15 cellular contexts compared by ENCODE assay signal in genomic region chr2:176763871-176764404, GRCh38.
DNase-seq lines count a peak whose midpoint lies in the region; ATAC-seq and TF ChIP-seq lines count a peak whose summit lies in the region.
"Had no signal": no experiment of that assay in that cellular context is flagged by ENCODE, and none has a peak within 500 bp of the region (broad histone marks: within the 10 kb centered on the region; RNA-seq: fewer than 3 reads in every experiment).

No MANE protein-coding gene starts in this region.

- H3K36me3 Mint-ChIP-seq in GM23338 (ENCODE audit: low read depth): peaks cover 3% of the 10 kb centered on the region; the same call in 1 of the 3 replicates
- H3K36me3 Mint-ChIP-seq: activated naive CD8-positive, alpha-beta T cell had no signal

- no peaks in the 10 kb centered on the region for H4K20me1 ChIP-seq in GM23338 (replicated peaks; ENCODE audit: insufficient read depth)

- H3K27ac ChIP-seq in GM23338 (ENCODE audit: low read depth): peak overlapping the region; percentile 95
- H3K27ac ChIP-seq in HUES48 (ENCODE audit: low read depth, low read length): peak overlapping the region; percentile 91
- H3K27ac ChIP-seq: heart right ventricle, HL-60 had no signal

- no peaks in the 10 kb centered on the region for H3K79me2 ChIP-seq in GM23338 (replicated peaks; ENCODE audit: insufficient read depth)

- in situ Hi-C loops in GM13976 (cut with MboI; ENCODE audit: low sequenced_read_pairs, unreplicated experiment): no loop called here

- H3K4me3 ChIP-seq in GM23338 (peak overlapping the region; percentile 10; the same call in 1 of the 2 replicates), HUES48 (ENCODE audit: low read depth, low read length) (peak overlapping the region; percentile 34)
- H3K4me3 ChIP-seq: heart right ventricle had no signal

- H3K36me3 ChIP-seq in GM23338 (ENCODE audit: insufficient read depth): no peaks in the 10 kb centered on the region
- H3K36me3 ChIP-seq in HUES48 (ENCODE audit: control insufficient read depth, insufficient read depth, low read length): no peaks in the 10 kb centered on the region
- H3K36me3 ChIP-seq: heart right ventricle had no signal

- H3K9ac ChIP-seq in HUES48 (ENCODE audit: low read depth, low read length): peak overlapping the region; percentile 12

- H2AFZ ChIP-seq in GM23338: no peak overlapping the region

- DNase-seq in GM23338 (ENCODE audit: low spot score) (peak; percentile 82), iPS DF 4.7 (ENCODE audit: extremely low read depth, low spot score) (peak; percentile 81), midbrain (lab: John Stamatoyannopoulos, UW) (no peak), GM13976 (ENCODE audit: low spot score) (no peak)
- DNase-seq in activated effector memory CD4-positive, alpha-beta T cell treated with anti-CD3 and anti-CD28 coated beads, Interleukin-2, amount 50 U/mL, for 16 hours: no peak
- no peak for DNase-seq in activated naive CD4-positive, alpha-beta T cell treated with anti-CD3 and anti-CD28 coated beads, Interleukin-2, amount 50 U/mL, for 16 hours
- DNase-seq: activated CD4-positive, CD25-positive, alpha-beta regulatory T cell treated with anti-CD3 and anti-CD28 coated beads, Interleukin-2, amount 50 U/mL, for 72 hours; DND-41; effector memory CD4-positive, alpha-beta T cell; heart right ventricle; NCI-H187 had no signal

- H3K4me3 Mint-ChIP-seq in GM23338: peak overlapping the region; percentile 30
- H3K4me3 Mint-ChIP-seq: activated naive CD8-positive, alpha-beta T cell had no signal

- H3K27me3 Mint-ChIP-seq in GM23338 (ENCODE audit: insufficient read depth, low read depth, poor library complexity): peaks cover 7% of the 10 kb centered on the region

- H3K9me3 Mint-ChIP-seq in GM23338: peaks cover 5% of the 10 kb centered on the region; the same call in 1 of the 3 replicates

- ATAC-seq in GM18873 (IDR thresholded peaks at IDR 0.05; ENCODE audit: low FRiP score, unreplicated experiment) (peak; percentile 74), GM23338 (peak; percentile 96)
- ATAC-seq: heart right ventricle had no signal

- H3F3A ChIP-seq in GM23338 (replicated peaks; ENCODE audit: low read depth): peaks cover 7% of the 10 kb centered on the region; the same call in 1 of the 2 replicates

- H3K9me3 ChIP-seq in HUES48 (ENCODE audit: control insufficient read depth, insufficient read depth, low read length): no peaks in the 10 kb centered on the region
- H3K9me3 ChIP-seq: heart right ventricle had no signal

- TF ChIP-seq CTCF in GM23338 (conservative IDR thresholded peaks at IDR 0.05; ENCODE audit: low read depth in 2 of 2) (no peak; a peak in 1 of 4 replicates), GM13976 (IDR thresholded peaks at IDR 0.05; ENCODE audit: borderline replicate concordance, control extremely low read depth, extremely low read depth, insufficient read depth, missing control alignments) (no peak)

- H3K27ac Mint-ChIP-seq in GM23338: peak overlapping the region; percentile 94
- H3K27ac Mint-ChIP-seq: activated naive CD8-positive, alpha-beta T cell had no signal

- H3K9me2 ChIP-seq in GM23338 (ENCODE audit: insufficient read depth): 0 out of 2 replicates have a peak, but pooled peaks cover 4% of the 10 kb centered on the region

- peaks cover 44% of the 10 kb centered on the region for H3K4me1 Mint-ChIP-seq in GM23338

- no peaks in the 10 kb centered on the region for H3K27me3 ChIP-seq in GM23338 (ENCODE audit: insufficient read depth)
- no peaks in the 10 kb centered on the region for H3K27me3 ChIP-seq in HUES48 (ENCODE audit: control insufficient read depth, insufficient read depth, low read length)
- H3K27me3 ChIP-seq: heart right ventricle had no signal

- H3K4me1 ChIP-seq in GM23338 (ENCODE audit: insufficient read depth) (peaks cover 36% of the 10 kb centered on the region), HUES48 (ENCODE audit: control insufficient read depth, insufficient read depth, low read length) (peaks cover 43% of the 10 kb centered on the region)

- H3K4me2 ChIP-seq in GM23338: peak overlapping the region; percentile 64

TF ChIP-seq in GM23338, 12 proteins besides CTCF, POLR2A, EP300 and RAD21 (continues in another document):
- TF ChIP-seq ZNF331 (CRISPR knock-in tag; IDR thresholded peaks at IDR 0.05; ENCODE audit: low read depth) (no peak), ZNF462 (CRISPR knock-in tag; IDR thresholded peaks at IDR 0.05) (peak; percentile 80), POLR2AphosphoS5 (IDR thresholded peaks at IDR 0.05; ENCODE audit: low read depth) (no peak), EZH2 (IDR thresholded peaks at IDR 0.05; ENCODE audit: low read depth, unreplicated experiment) (no peak)
- TF ChIP-seq, protein P1, sequence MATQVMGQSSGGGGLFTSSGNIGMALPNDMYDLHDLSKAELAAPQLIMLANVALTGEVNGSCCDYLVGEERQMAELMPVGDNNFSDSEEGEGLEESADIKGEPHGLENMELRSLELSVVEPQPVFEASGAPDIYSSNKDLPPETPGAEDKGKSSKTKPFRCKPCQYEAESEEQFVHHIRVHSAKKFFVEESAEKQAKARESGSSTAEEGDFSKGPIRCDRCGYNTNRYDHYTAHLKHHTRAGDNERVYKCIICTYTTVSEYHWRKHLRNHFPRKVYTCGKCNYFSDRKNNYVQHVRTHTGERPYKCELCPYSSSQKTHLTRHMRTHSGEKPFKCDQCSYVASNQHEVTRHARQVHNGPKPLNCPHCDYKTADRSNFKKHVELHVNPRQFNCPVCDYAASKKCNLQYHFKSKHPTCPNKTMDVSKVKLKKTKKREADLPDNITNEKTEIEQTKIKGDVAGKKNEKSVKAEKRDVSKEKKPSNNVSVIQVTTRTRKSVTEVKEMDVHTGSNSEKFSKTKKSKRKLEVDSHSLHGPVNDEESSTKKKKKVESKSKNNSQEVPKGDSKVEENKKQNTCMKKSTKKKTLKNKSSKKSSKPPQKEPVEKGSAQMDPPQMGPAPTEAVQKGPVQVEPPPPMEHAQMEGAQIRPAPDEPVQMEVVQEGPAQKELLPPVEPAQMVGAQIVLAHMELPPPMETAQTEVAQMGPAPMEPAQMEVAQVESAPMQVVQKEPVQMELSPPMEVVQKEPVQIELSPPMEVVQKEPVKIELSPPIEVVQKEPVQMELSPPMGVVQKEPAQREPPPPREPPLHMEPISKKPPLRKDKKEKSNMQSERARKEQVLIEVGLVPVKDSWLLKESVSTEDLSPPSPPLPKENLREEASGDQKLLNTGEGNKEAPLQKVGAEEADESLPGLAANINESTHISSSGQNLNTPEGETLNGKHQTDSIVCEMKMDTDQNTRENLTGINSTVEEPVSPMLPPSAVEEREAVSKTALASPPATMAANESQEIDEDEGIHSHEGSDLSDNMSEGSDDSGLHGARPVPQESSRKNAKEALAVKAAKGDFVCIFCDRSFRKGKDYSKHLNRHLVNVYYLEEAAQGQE (IDR thresholded peaks at IDR 0.05; ENCODE audit: unreplicated experiment): no peak

Comparison
In these comparisons a context has a peak if more than half of its experiments do, and no peak if none do; other contexts are left out.
1. DNase-seq: peak in GM23338 (single experiment) and iPS DF 4.7 (single experiment); none in activated effector memory CD4-positive, alpha-beta T cell treated with anti-CD3 and anti-CD28 coated beads, Interleukin-2, amount 50 U/mL, for 16 hours (single experiment), midbrain (single experiment), activated naive CD4-positive, alpha-beta T cell treated with anti-CD3 and anti-CD28 coated beads, Interleukin-2, amount 50 U/mL, for 16 hours (single experiment) and GM13976 (single experiment).